Comparison of ENCODE assay signal across 28 cellular contexts in genomic region chr1:39625009-39625408, GRCh38. TPM values are rescaled to one million over a fixed set of nuclear protein-coding genes. Genes with fewer than 3 reads are reported as not detected.
A peak's percentile ranks its signal among the peaks of the same experiment; 100 is the strongest.
DNase-seq lines count a peak whose midpoint lies in the region; ATAC-seq and TF ChIP-seq lines count a peak whose summit lies in the region.
"Had no signal": no experiment of that assay in that cellular context is flagged by ENCODE, and none has a peak within 500 bp of the region (broad histone marks: within the 10 kb centered on the region; RNA-seq: fewer than 3 reads in every experiment).

No MANE protein-coding gene starts in this region.

- intact Hi-C loops in dorsolateral prefrontal cortex (cut with DNase I) = no loop called here

- H3K27me3 ChIP-seq in H7 (ENCODE audit: control insufficient read depth, insufficient read depth, low read length) (peaks cover 25% of the 10 kb centered on the region), dorsolateral prefrontal cortex (no peaks in the 10 kb centered on the region), lung (ENCODE audit: control insufficient read depth, insufficient read depth) (no peaks in the 10 kb centered on the region), stomach smooth muscle (ENCODE audit: control insufficient read depth in 1 of 2, insufficient read depth in 2 of 2, low read length in 2 of 2) (peaks cover 0 to 3% of the 10 kb centered on the region in 2 donors)
- H3K27me3 ChIP-seq: adrenal gland, SJCRH30, tibial nerve had no signal

- H3K4me1 ChIP-seq in lung (ENCODE audit: control insufficient read depth in 2 of 2, insufficient read depth in 2 of 2, low read length in 2 of 2) (peaks cover 0 to 7% of the 10 kb centered on the region in 2 donors), stomach smooth muscle (ENCODE audit: control insufficient read depth, insufficient read depth, low read length) (peaks cover 25% of the 10 kb centered on the region)
- H3K4me1 ChIP-seq: Caco-2, parathyroid adenoma, SJCRH30 had no signal

- no peak overlapping the region for H3K9ac ChIP-seq in stomach smooth muscle (ENCODE audit: low read length in 2 of 2)
- H3K9ac ChIP-seq: parathyroid adenoma had no signal

- ATAC-seq in lung (ENCODE audit: insufficient read depth, low FRiP score) = no peak
- ATAC-seq in GM18870 (IDR thresholded peaks at IDR 0.05; ENCODE audit: unreplicated experiment) = no peak
- ATAC-seq: activated T-cell treated with anti-CD3 and anti-CD28 coated beads, Interleukin-2, amount 50 U/mL, for 72 hours had no signal

- TF ChIP-seq CTCF in dorsolateral prefrontal cortex (IDR thresholded peaks at IDR 0.05 in 54 of 56, conservative IDR thresholded peaks at IDR 0.05 in 2 of 56; ENCODE audit: low read depth in 1 of 56, partially characterized antibody in 56 of 56) (no peak), lung (IDR thresholded peaks at IDR 0.05; ENCODE audit: control extremely low read depth, extremely low read depth) (no peak)

- H3K36me3 ChIP-seq in H7 (replicated peaks; ENCODE audit: control insufficient read depth, insufficient read depth, low read length) = peaks cover 1% of the 10 kb centered on the region; the same call in 1 of the 2 replicates
- H3K36me3 ChIP-seq in lung (ENCODE audit: control insufficient read depth in 2 of 2, insufficient read depth in 2 of 2, low read length in 2 of 2) = peaks cover 0 to 6% of the 10 kb centered on the region in 2 donors
- H3K36me3 ChIP-seq in stomach smooth muscle (ENCODE audit: control insufficient read depth in 2 of 2, insufficient read depth in 2 of 2, low read length in 2 of 2) = peaks cover 2 to 4% of the 10 kb centered on the region in 2 donors

- no peak for TF ChIP-seq POLR2A in erythroblast (IDR thresholded peaks at IDR 0.05; ENCODE audit: low read length)

- H3K27ac ChIP-seq in dorsolateral prefrontal cortex (peak overlapping the region in 45 of 59 donors; percentile 4 to 84 (median 55)), lung (ENCODE audit: low read depth in 1 of 2, low read length in 1 of 2) (peak overlapping the region; percentile 17 to 48), stomach smooth muscle (ENCODE audit: low read length) (peak overlapping the region; percentile 37)
- H3K27ac ChIP-seq: parathyroid adenoma, SJCRH30 had no signal

- WGBS in lung, 2 donors = 75 to 84% methylated on average over 8 of the region's 8 CpGs

- no peak overlapping the region for H3K4me3 ChIP-seq in H7 (ENCODE audit: insufficient read depth, low read depth, low read length)
- no peak overlapping the region for H3K4me3 ChIP-seq in dorsolateral prefrontal cortex
- no peak overlapping the region for H3K4me3 ChIP-seq in lung
- no peak overlapping the region for H3K4me3 ChIP-seq in stomach smooth muscle (ENCODE audit: low read length in 2 of 2)
- H3K4me3 ChIP-seq: adrenal gland, mucosa of descending colon, SJCRH30, tibial nerve had no signal

- H3K9me3 ChIP-seq in lung (ENCODE audit: control insufficient read depth in 2 of 2, insufficient read depth in 1 of 2, low read length in 1 of 2) (no peaks in the 10 kb centered on the region), stomach smooth muscle (ENCODE audit: control insufficient read depth in 2 of 2, low read length in 2 of 2) (no peaks in the 10 kb centered on the region)
- H3K9me3 ChIP-seq: adrenal gland, Caco-2, mucosa of descending colon, SJCRH30, tibial nerve had no signal

- peak; percentile 23 for DNase-seq in H7
- DNase-seq in dorsolateral prefrontal cortex = no peak
- DNase-seq in lung (ENCODE audit: low spot score) = no peak
- DNase-seq in NCI-H774 (lab: John Stamatoyannopoulos, UW) = no peak
- DNase-seq in erythroblast (lab: John Stamatoyannopoulos, UW) = no peak
- no peak for DNase-seq in EL
- DNase-seq: activated CD4-positive, alpha-beta T cell treated with anti-CD3 and anti-CD28 coated beads, Interleukin-2, amount 50 U/mL, for 4 hours; activated naive CD4-positive, alpha-beta T cell treated with Interleukin-2 at 50 U/mL for 16 hours; activated T-cell treated with anti-CD3 and anti-CD28 coated beads, Interleukin-2, amount 50 U/mL, for 72 hours; Caco-2; GDM1; H9; NCI-H1417; NCI-H2081 treated with DMSO at 0.1 percent for 48 hours; NCI-H345; nephron progenitor cell; SJCRH30; stimulated activated naive CD4-positive, alpha-beta T cell treated with Interleukin-2 at 50 U/mL for 16 hours; T-helper 1 cell had no signal

RNA-seq across cellular contexts. Expression of gene HEYL, which starts 14.4 kb away (rescaled TPM):
- 0.63 and 0.94 TPM in 2 replicates for total RNA-seq in H7 (2014; rRNA removed; shearing (Covaris generic))
- total RNA-seq in dorsolateral prefrontal cortex = 10 to 100 TPM in 6 of 120 experiments, 1 to 10 TPM in 114; 1.6 to 14.9 (median 4.3) TPM
- 10 to 100 TPM; 14.3 to 19.6 TPM for total RNA-seq in lung
- 1 to 10 TPM; 7.6 TPM for polyA plus RNA-seq in lung
- total RNA-seq: bronchial epithelial cell had no signal

RNA-seq across cellular contexts. Expression of gene NT5C1A, which starts 46.9 kb away (rescaled TPM):
- not detected in 2 replicates for total RNA-seq in H7 (2014; rRNA removed; shearing (Covaris generic))
- 10 to 100 TPM in 118 of 120 experiments, 1 to 10 TPM in 2; 6.5 to 30.5 (median 16.7) TPM for total RNA-seq in dorsolateral prefrontal cortex
- total RNA-seq in lung = not detected
- not detected for polyA plus RNA-seq in lung
- total RNA-seq: bronchial epithelial cell, Caco-2, H9, HT-29, M059J had no signal

RNA-seq across cellular contexts. Expression of gene PABPC4, which starts 48.4 kb away (rescaled TPM):
- total RNA-seq in H7 (2014; rRNA removed; shearing (Covaris generic)) = 185 and 193 TPM in 2 replicates
- total RNA-seq in dorsolateral prefrontal cortex = 100 to 1,000 TPM in 27 of 120 experiments, 10 to 100 TPM in 93; 61.0 to 120 (median 88.9) TPM
- total RNA-seq in lung = 100 to 1,000 TPM; 127 to 245 TPM
- 100 to 1,000 TPM; 104 to 165 TPM for polyA plus RNA-seq in lung
